ENCODE assay signal across 13 cellular contexts in the genomic region with DNA sequence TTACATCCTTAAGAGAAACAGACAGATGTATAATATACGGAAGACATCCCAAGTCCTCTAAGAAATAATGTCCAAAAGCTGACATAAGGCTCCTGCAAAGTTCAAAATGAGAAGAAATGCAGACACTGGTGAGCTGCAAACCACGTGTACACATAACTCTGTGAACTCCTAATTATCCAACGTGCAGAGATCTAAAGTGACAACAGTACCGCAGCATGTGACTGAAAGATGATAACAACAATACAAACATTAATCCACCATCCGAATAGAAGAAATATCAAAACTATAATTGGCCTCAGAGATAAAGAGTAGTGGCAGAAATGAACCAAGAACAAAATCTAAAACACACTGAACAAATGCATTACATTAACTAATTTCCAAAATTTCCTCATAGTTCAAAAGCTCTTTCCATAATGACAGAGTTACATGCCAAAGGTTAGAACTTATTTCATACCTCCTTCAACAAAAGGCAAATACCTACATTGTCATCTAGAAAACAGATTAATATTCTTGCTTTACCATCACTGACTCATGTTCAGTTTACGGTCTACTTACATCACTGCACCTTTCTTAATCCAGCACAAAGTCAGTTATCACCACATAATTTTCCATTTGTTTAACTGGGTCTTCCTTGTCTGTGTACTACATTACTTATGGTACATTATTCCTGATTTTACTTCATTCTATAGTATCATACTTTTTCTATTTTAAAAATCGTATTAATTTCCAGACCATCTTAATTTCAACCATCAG. TPM values are rescaled to one million over a fixed set of nuclear protein-coding genes. Genes with fewer than 3 reads are reported as not detected.
DNase-seq lines count a peak whose midpoint lies in the region; ATAC-seq, FAIRE-seq and TF ChIP-seq lines count a peak whose summit lies in the region.
"Had no signal": no experiment of that assay in that cellular context is flagged by ENCODE, and none has a peak within 500 bp of the region (broad histone marks: within the 10 kb centered on the region; RNA-seq: fewer than 3 reads in every experiment).

No MANE protein-coding gene starts in this region.

- no TSS peak for BruUV-seq in HCT116 (replicated peaks; lab: Mats Ljungman, UMichigan)

- no peak for TF ChIP-seq EP300 in SK-N-SH (IDR thresholded peaks at IDR 0.05; ENCODE audit: borderline replicate concordance in 1 of 2, low read depth in 1 of 2, low read length in 1 of 2)

- H3K9me1 ChIP-seq in keratinocyte (ENCODE audit: control insufficient read depth, extremely low read depth, insufficient read depth, low read length), result peaks cover 4% of the 10 kb centered on the region

- DNase-seq in SK-N-SH, result no peak
- no peak for DNase-seq in HCT116 (ENCODE audit: low read depth, low spot score)
- no peak for DNase-seq in activated T-helper 2 cell treated with anti-CD3 and anti-CD28 coated beads, Interferon-gamma antibody, Interleukin-2, Interleukin-4, amounts not matched to agents 10 μg/mL and 5 μg/mL and 100 μg/mL, durations not matched to agents 14 hours and 24 hours and 36 hours (ENCODE audit: low spot score)
- DNase-seq in keratinocyte (ENCODE audit: low read depth, low spot score), result no peak
- no peak for DNase-seq in HuH-7.5 (ENCODE audit: low spot score)
- DNase-seq in NOMO-1 (lab: John Stamatoyannopoulos, UW; ENCODE audit: unreplicated experiment in 2 of 2), result no peak
- DNase-seq: 8988T, H7, small intestine, transverse colon had no signal

- CTCF ChIA-PET in SK-N-SH (lab: Yijun Ruan, JAX), result interaction anchor here (1.1 kb wide), 1 partner anchor 48 kb away, joined by 4 read pairs; no protein-coding TSS in a partner anchor
- CTCF ChIA-PET in HCT116 (lab: Charles Lee), result no interaction called here

- TF ChIP-seq POLR2A in HCT116 (IDR thresholded peaks at IDR 0.05; ENCODE audit: borderline replicate concordance, extremely low read depth, insufficient read depth, insufficient read length), result no peak

- dilution Hi-C loops in keratinocyte (cut with MboI; ENCODE audit: extremely low pct_ligation_motif_present, low sequenced_read_pairs), result no loop called here

- H3K27ac Mint-ChIP-seq in activated T-helper 2 cell treated with anti-CD3 and anti-CD28 coated beads, Interferon-gamma antibody, Interleukin-2, Interleukin-4, amounts not matched to agents 10 μg/mL and 5 μg/mL and 100 μg/mL, durations not matched to agents 14 hours and 24 hours and 36 hours, result no peak overlapping the region

- RAD21 ChIA-PET in HCT116 (lab: Charles Lee; ENCODE audit: low non-redundant PET in 1 of 2, low total read pairs in 2 of 2, uncharacterized antibody in 2 of 2, unreplicated experiment in 2 of 2), result no interaction called here

- H3K4me1 ChIP-seq in SK-N-SH (ENCODE audit: control insufficient read depth in 1 of 2, insufficient read depth in 2 of 2, low read depth in 1 of 2, low read length in 1 of 2) (peaks cover 11 to 16% of the 10 kb centered on the region in 2 experiments; a peak in 3 of 4 replicates), HCT116 (ENCODE audit: control insufficient read depth in 1 of 2, insufficient read depth in 2 of 2, low read length in 2 of 2) (peaks cover 5 to 16% of the 10 kb centered on the region in 2 experiments; a peak in 3 of 4 replicates), keratinocyte (ENCODE audit: control insufficient read depth, extremely low read depth, insufficient read depth, low read length) (peaks cover 23% of the 10 kb centered on the region)

- H3K4me1 Mint-ChIP-seq in activated T-helper 2 cell treated with anti-CD3 and anti-CD28 coated beads, Interferon-gamma antibody, Interleukin-2, Interleukin-4, amounts not matched to agents 10 μg/mL and 5 μg/mL and 100 μg/mL, durations not matched to agents 14 hours and 24 hours and 36 hours (ENCODE audit: low read depth), result peaks cover 18% of the 10 kb centered on the region

- intact Hi-C loops in HCT116 (cut with micrococcal nuclease), result no loop called here
- intact Hi-C loops in activated T-helper 2 cell treated with anti-CD3 and anti-CD28 coated beads, Interferon-gamma antibody, Interleukin-2, Interleukin-4, amounts not matched to agents 10 μg/mL and 5 μg/mL and 100 μg/mL, durations not matched to agents 14 hours and 24 hours and 36 hours (cut with micrococcal nuclease), result loop anchor here (10.0 kb wide), 1 partner anchor 292 kb away; no protein-coding TSS in a partner anchor

- POLR2A ChIA-PET in SK-N-SH (lab: Yijun Ruan, JAX) (no interaction called here), HCT116 (lab: Charles Lee) (no interaction called here)

- H3K9me3 Mint-ChIP-seq in activated T-helper 2 cell treated with anti-CD3 and anti-CD28 coated beads, Interferon-gamma antibody, Interleukin-2, Interleukin-4, amounts not matched to agents 10 μg/mL and 5 μg/mL and 100 μg/mL, durations not matched to agents 14 hours and 24 hours and 36 hours, result no peaks in the 10 kb centered on the region

- H3K4me3 Mint-ChIP-seq in activated T-helper 2 cell treated with anti-CD3 and anti-CD28 coated beads, Interferon-gamma antibody, Interleukin-2, Interleukin-4, amounts not matched to agents 10 μg/mL and 5 μg/mL and 100 μg/mL, durations not matched to agents 14 hours and 24 hours and 36 hours (ENCODE audit: low read depth), result peak overlapping the region; percentile 55

- peaks cover 59% of the 10 kb centered on the region for H4K20me1 ChIP-seq in SK-N-SH (ENCODE audit: insufficient read depth)
- peaks cover 18% of the 10 kb centered on the region; the same call in 1 of the 2 replicates for H4K20me1 ChIP-seq in HCT116 (ENCODE audit: insufficient read depth)
- H4K20me1 ChIP-seq in keratinocyte (ENCODE audit: control insufficient read depth, extremely low read depth, insufficient read depth, low read length), result peaks cover 9% of the 10 kb centered on the region

- H3K9ac ChIP-seq in SK-N-SH (no peak overlapping the region), HCT116 (ENCODE audit: low read length) (no peak overlapping the region), keratinocyte (ENCODE audit: control insufficient read depth, extremely low read depth, insufficient read depth, low read length) (peak overlapping the region; percentile 89)

- H3K27me3 Mint-ChIP-seq in activated T-helper 2 cell treated with anti-CD3 and anti-CD28 coated beads, Interferon-gamma antibody, Interleukin-2, Interleukin-4, amounts not matched to agents 10 μg/mL and 5 μg/mL and 100 μg/mL, durations not matched to agents 14 hours and 24 hours and 36 hours (ENCODE audit: low read depth), result peaks cover 3% of the 10 kb centered on the region

- H3K36me3 ChIP-seq in SK-N-SH (replicated peaks in 1 of 2; ENCODE audit: control insufficient read depth in 1 of 2, insufficient read depth in 2 of 2, low read length in 1 of 2), result peaks cover 3 to 4% of the 10 kb centered on the region in 2 experiments
- H3K36me3 ChIP-seq in HCT116 (ENCODE audit: control insufficient read depth in 1 of 2, insufficient read depth in 2 of 2, low read length in 2 of 2), result no peaks in the 10 kb centered on the region
- peaks cover 0 to 5% of the 10 kb centered on the region in 2 experiments for H3K36me3 ChIP-seq in keratinocyte (ENCODE audit: control insufficient read depth in 2 of 2, extremely low read depth in 1 of 2, insufficient read depth in 2 of 2, low read length in 2 of 2)
- H3K36me3 ChIP-seq: transverse colon had no signal

- peaks cover 10% of the 10 kb centered on the region for H3K36me3 Mint-ChIP-seq in activated T-helper 2 cell treated with anti-CD3 and anti-CD28 coated beads, Interferon-gamma antibody, Interleukin-2, Interleukin-4, amounts not matched to agents 10 μg/mL and 5 μg/mL and 100 μg/mL, durations not matched to agents 14 hours and 24 hours and 36 hours (ENCODE audit: low read depth)

- H3F3A ChIP-seq in SK-N-SH (replicated peaks; ENCODE audit: insufficient read depth), result peaks cover 11% of the 10 kb centered on the region

- H3K27ac ChIP-seq in SK-N-SH (ENCODE audit: low read depth in 2 of 2, low read length in 1 of 2), result no peak overlapping the region
- H3K27ac ChIP-seq in HCT116 (ENCODE audit: low read depth, low read length), result no peak overlapping the region
- H3K27ac ChIP-seq in keratinocyte (ENCODE audit: control insufficient read depth, insufficient read depth, low read length), result peak overlapping the region; percentile 91

- no peak for TF ChIP-seq CTCF in SK-N-SH (IDR thresholded peaks at IDR 0.05)
- TF ChIP-seq CTCF in HCT116 (IDR thresholded peaks at IDR 0.05 in 2 of 3, conservative IDR thresholded peaks at IDR 0.05 in 1 of 3; ENCODE audit: borderline replicate concordance in 1 of 3, insufficient read depth in 1 of 3, low read depth in 2 of 3, low read length in 2 of 3), result no peak
- no peak for TF ChIP-seq CTCF in keratinocyte (optimal IDR thresholded peaks at IDR 0.05 in 1 of 3, IDR thresholded peaks at IDR 0.05 in 1 of 3, conservative IDR thresholded peaks at IDR 0.05 in 1 of 3; ENCODE audit: extremely low read depth in 1 of 3, insufficient read depth in 2 of 3, low read length in 3 of 3)

- no peaks in the 10 kb centered on the region for H3K27me3 ChIP-seq in SK-N-SH (ENCODE audit: insufficient read depth)
- H3K27me3 ChIP-seq in HCT116 (ENCODE audit: insufficient read depth, low read length), result no peaks in the 10 kb centered on the region
- no peaks in the 10 kb centered on the region for H3K27me3 ChIP-seq in keratinocyte (ENCODE audit: control insufficient read depth, extremely low read depth, insufficient read depth, low read length)
- H3K27me3 ChIP-seq: transverse colon had no signal

- H3K9me3 ChIP-seq in SK-N-SH (no peaks in the 10 kb centered on the region), HCT116 (ENCODE audit: control insufficient read depth in 1 of 2, insufficient read depth in 1 of 2, low read depth in 1 of 2, low read length in 2 of 2) (no peaks in the 10 kb centered on the region), keratinocyte (ENCODE audit: control insufficient read depth, low read depth, low read length) (no peaks in the 10 kb centered on the region)
- H3K9me3 ChIP-seq: transverse colon had no signal

- H3K4me2 ChIP-seq in SK-N-SH (peak overlapping the region; percentile 85), HCT116 (ENCODE audit: low read length) (peak overlapping the region; percentile 75), keratinocyte (ENCODE audit: control insufficient read depth, extremely low read depth, insufficient read depth, low read depth, low read length) (peak overlapping the region; percentile 79)

- H3K4me3 ChIP-seq in SK-N-SH (ENCODE audit: low read depth in 2 of 2, low read length in 1 of 2), result no peak overlapping the region
- H3K4me3 ChIP-seq in HCT116 (replicated peaks in 1 of 2; ENCODE audit: low read depth in 1 of 2, low read length in 2 of 2), result no peak overlapping the region
- peak overlapping the region in 2 of 3 experiments; percentile 84 to 96 for H3K4me3 ChIP-seq in keratinocyte (ENCODE audit: control insufficient read depth in 2 of 3, extremely low read depth in 1 of 3, insufficient read depth in 2 of 3, low read depth in 1 of 3, low read length in 3 of 3)

- H3K79me2 ChIP-seq in SK-N-SH (ENCODE audit: insufficient read depth), result peaks cover 70% of the 10 kb centered on the region
- H3K79me2 ChIP-seq in HCT116 (ENCODE audit: insufficient read depth, low read length), result peaks cover 69% of the 10 kb centered on the region
- H3K79me2 ChIP-seq in keratinocyte (ENCODE audit: control insufficient read depth, insufficient read depth, low read length), result peaks cover 71% of the 10 kb centered on the region

- no peaks in the 10 kb centered on the region for H3K9me2 ChIP-seq in SK-N-SH
- no peaks in the 10 kb centered on the region for H3K9me2 ChIP-seq in HCT116 (ENCODE audit: insufficient read depth)

- ATAC-seq in SK-N-SH treated with all-trans-retinoic acid at 6 μM for 48 hours (no peak), HCT116 (no peak), HG02973 (IDR thresholded peaks at IDR 0.05; ENCODE audit: unreplicated experiment) (no peak)

- H2AFZ ChIP-seq in SK-N-SH (ENCODE audit: low read depth) (no peak overlapping the region), HCT116 (ENCODE audit: low read depth, low read length, poor library complexity, severe bottlenecking) (no peak overlapping the region), keratinocyte (ENCODE audit: control insufficient read depth, low read length) (no peak overlapping the region)

- TF ChIP-seq RAD21 in SK-N-SH (IDR thresholded peaks at IDR 0.05; ENCODE audit: low read length) (no peak), HCT116 (IDR thresholded peaks at IDR 0.05; ENCODE audit: low read depth) (no peak)

- WGBS in SK-N-SH (ENCODE audit: low lambda C conversion rate), result 59% methylated on average over 7 of the region's 7 CpGs

- no peak for FAIRE-seq in keratinocyte (lab: Jason Lieb, UNC)
- FAIRE-seq: GM19239, small intestine had no signal

RNA-seq across cellular contexts. Expression of a gene that starts 2.2 kb away (rescaled TPM):
- polyA plus RNA-seq in SK-N-SH (2012; rRNA removed) (29.0 and 41.1 TPM in 2 replicates), keratinocyte (66.7 to 131 TPM (median 79.3 TPM) in 3 replicates)
- polyA plus RNA-seq in SK-N-SH (2012; cell fraction: cytosol; rRNA removed), result 53.5 and 77.6 TPM in 2 replicates
- 10.1 and 20.7 TPM in 2 replicates for polyA plus RNA-seq in SK-N-SH (2012; cell fraction: nucleus; rRNA removed)
- 59.0 TPM for total RNA-seq in HCT116 (2021; ENCODE audit: unreplicated experiment)
- polyA plus RNA-seq in HCT116 (2012), result 22.6 and 33.2 TPM in 2 replicates
- 73.8 and 80.9 TPM in 2 replicates for total RNA-seq in activated T-helper 2 cell treated with anti-CD3 and anti-CD28 coated beads, Interferon-gamma antibody, Interleukin-2, Interleukin-4, amounts not matched to agents 10 μg/mL and 5 μg/mL and 100 μg/mL, durations not matched to agents 14 hours and 24 hours and 36 hours
- 114 TPM for polyA plus RNA-seq in keratinocyte (2011; ENCODE audit: low read depth)
- polyA plus RNA-seq in keratinocyte (2011; cell fraction: cytosol; rRNA removed), result 72.9 and 151 TPM in 2 replicates
- polyA plus RNA-seq in keratinocyte (2011; cell fraction: nucleus; rRNA removed), result 55.9 and 81.8 TPM in 2 replicates
- polyA plus RNA-seq in keratinocyte (2012; ENCODE audit: low replicate concordance), result 72.7 and 74.3 TPM in 2 replicates
- polyA minus RNA-seq in keratinocyte, result 6.4 to 65.9 TPM (median 16.3 TPM) in 3 replicates
- polyA minus RNA-seq in keratinocyte (2011; cell fraction: cytosol; rRNA and poly(A)+ RNA removed), result 33.8 TPM
- polyA minus RNA-seq in keratinocyte (2011; cell fraction: nucleus; rRNA and poly(A)+ RNA removed), result 27.2 and 58.2 TPM in 2 replicates

RNA-seq across cellular contexts. Expression of a gene that starts 3.0 kb away (rescaled TPM):
- 1.9 and 2.1 TPM in 2 replicates for polyA plus RNA-seq in SK-N-SH (2012; rRNA removed)
- 2.5 and 2.8 TPM in 2 replicates for polyA plus RNA-seq in SK-N-SH (2012; cell fraction: cytosol; rRNA removed)
- 0.47 and 1.4 TPM in 2 replicates for polyA plus RNA-seq in SK-N-SH (2012; cell fraction: nucleus; rRNA removed)
- total RNA-seq in HCT116 (2021; ENCODE audit: unreplicated experiment), result 6.5 TPM
- polyA plus RNA-seq in HCT116 (2012), result 1.5 and 3.0 TPM in 2 replicates
- total RNA-seq in activated T-helper 2 cell treated with anti-CD3 and anti-CD28 coated beads, Interferon-gamma antibody, Interleukin-2, Interleukin-4, amounts not matched to agents 10 μg/mL and 5 μg/mL and 100 μg/mL, durations not matched to agents 14 hours and 24 hours and 36 hours, result 0.46 and 0.71 TPM in 2 replicates
- polyA plus RNA-seq in keratinocyte, result 2.2 to 5.5 TPM (median 4.2 TPM) in 3 replicates
- 1.2 TPM for polyA plus RNA-seq in keratinocyte (2011; ENCODE audit: low read depth)
- 1.3 and 3.9 TPM in 2 replicates for polyA plus RNA-seq in keratinocyte (2011; cell fraction: cytosol; rRNA removed)
- polyA plus RNA-seq in keratinocyte (2011; cell fraction: nucleus; rRNA removed), result 5.7 and 11.1 TPM in 2 replicates
- polyA plus RNA-seq in keratinocyte (2012; ENCODE audit: low replicate concordance), result 2.5 and 2.7 TPM in 2 replicates
- 1.5 to 2.3 TPM in 2 of 3 replicates, not detected in the other for polyA minus RNA-seq in keratinocyte
- polyA minus RNA-seq in keratinocyte (2011; cell fraction: cytosol; rRNA and poly(A)+ RNA removed), result 3.1 TPM
- 5.1 and 7.3 TPM in 2 replicates for polyA minus RNA-seq in keratinocyte (2011; cell fraction: nucleus; rRNA and poly(A)+ RNA removed)

Comparison
In these comparisons a context has a peak if more than half of its experiments do, and no peak if none do; other contexts are left out.
1. H3K4me3 ChIP-seq: peak in keratinocyte (2 of 3); none in SK-N-SH (0 of 2) and HCT116 (0 of 2).
2. Peak in every context shown above with its lines, with median percentiles within 50 percentile points of each other: H3K4me2 ChIP-seq.